In the genomic region with DNA sequence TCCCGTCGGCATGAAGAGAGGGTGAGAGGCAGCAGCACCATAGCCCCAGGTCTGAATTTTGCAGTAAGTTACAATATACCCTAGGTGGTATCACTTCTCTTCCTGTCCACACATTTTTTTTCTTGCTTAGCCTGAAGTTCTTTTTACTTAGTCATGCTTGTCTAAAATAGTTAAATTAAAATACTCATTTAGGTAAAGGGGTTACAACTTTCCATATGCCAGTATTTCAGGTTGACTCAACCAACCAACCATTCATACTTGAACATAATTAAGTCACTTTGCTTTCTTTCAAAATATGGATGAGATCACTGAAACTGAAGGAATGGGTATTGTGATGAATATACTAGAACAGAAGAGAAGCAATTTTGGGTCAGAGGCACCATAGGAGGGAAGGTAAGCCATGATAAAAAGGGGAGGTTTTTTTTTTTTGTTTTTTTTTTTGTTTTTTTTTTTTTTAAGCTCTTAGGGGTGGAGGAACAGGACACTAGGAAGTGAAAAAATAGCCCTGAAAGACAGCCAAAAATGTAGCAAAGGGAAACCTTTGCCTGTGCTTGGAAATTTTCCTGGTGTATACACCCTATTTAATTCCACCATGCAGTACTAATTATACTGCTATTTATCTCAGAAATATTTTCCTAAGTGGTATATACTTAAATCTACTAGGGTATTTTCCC, we compare ENCODE assay signal across 10 cellular contexts. TPM values are rescaled to one million over a fixed set of nuclear protein-coding genes. Genes with fewer than 3 reads are reported as not detected.
DNase-seq lines count a peak whose midpoint lies in the region; ATAC-seq and TF ChIP-seq lines count a peak whose summit lies in the region.
"Had no signal": no experiment of that assay in that cellular context is flagged by ENCODE, and none has a peak within 500 bp of the region (broad histone marks: within the 10 kb centered on the region; RNA-seq: fewer than 3 reads in every experiment).

No MANE protein-coding gene starts in this region.

- POLR2A ChIA-PET in MCF 10A (lab: Yijun Ruan, JAX), result no interaction called here

- CTCF ChIA-PET in MCF 10A (lab: Yijun Ruan, JAX), result no interaction called here

- no peaks in the 10 kb centered on the region for H3K9me3 Mint-ChIP-seq in MCF 10A (ENCODE audit: unreplicated experiment)

- intact Hi-C loops in posterior vena cava (cut with DNase I) (no loop called here), MCF 10A (cut with micrococcal nuclease) (no loop called here)

- ATAC-seq in GM19452 (IDR thresholded peaks at IDR 0.05; ENCODE audit: unreplicated experiment) (peak; percentile 85), HG03342 (IDR thresholded peaks at IDR 0.05; ENCODE audit: unreplicated experiment) (peak; percentile 83)
- ATAC-seq: HCT116 had no signal

- no TSS peak for BruUV-seq in MCF 10A (replicated peaks; lab: Mats Ljungman, UMichigan)

- no peak for TF ChIP-seq CTCF in choroid plexus epithelial cell (conservative IDR thresholded peaks at IDR 0.05; ENCODE audit: low read depth, low read length)
- TF ChIP-seq CTCF in MCF 10A (IDR thresholded peaks at IDR 0.05; ENCODE audit: unreplicated experiment), result no peak

- DNase-seq in EL (peak; percentile 40), choroid plexus epithelial cell (ENCODE audit: low read depth) (peak; percentile 42), NCI-H345 treated with DMSO at 0.1 percent for 48 hours (lab: John Stamatoyannopoulos, UW; ENCODE audit: unreplicated experiment) (no peak), posterior vena cava (ENCODE audit: low spot score) (no peak), GDM1 (lab: John Stamatoyannopoulos, UW) (no peak), MCF 10A (ENCODE audit: unreplicated experiment) (no peak)

- H3K4me3 Mint-ChIP-seq in MCF 10A (ENCODE audit: unreplicated experiment), result no peak overlapping the region
- H3K4me3 Mint-ChIP-seq: neural crest cell had no signal

- H3K4me1 Mint-ChIP-seq in MCF 10A (ENCODE audit: insufficient read depth, unreplicated experiment), result peaks cover 6% of the 10 kb centered on the region
- H3K4me1 Mint-ChIP-seq: neural crest cell had no signal

- H3K27me3 Mint-ChIP-seq in MCF 10A (ENCODE audit: insufficient read depth, unreplicated experiment), result peaks cover 85% of the 10 kb centered on the region

- no peak overlapping the region for H3K4me3 ChIP-seq in choroid plexus epithelial cell (ENCODE audit: low read depth, low read length)

- peaks cover 5% of the 10 kb centered on the region for H3K36me3 Mint-ChIP-seq in MCF 10A (ENCODE audit: insufficient read depth, unreplicated experiment)

- no peak overlapping the region for H3K27ac Mint-ChIP-seq in MCF 10A (ENCODE audit: low read depth, unreplicated experiment)

RNA-seq across cellular contexts. Expression of gene RPS6KA3, which starts 41.8 kb away (rescaled TPM):
- total RNA-seq in posterior vena cava (10 to 100 TPM; 36.4 to 52.3 TPM), MCF 10A (2022) (31.9 and 42.4 TPM in 2 replicates)

Comparison
In these comparisons a context has a peak if more than half of its experiments do, and no peak if none do; other contexts are left out.
1. DNase-seq: peak in EL (single experiment) and choroid plexus epithelial cell (single experiment); none in NCI-H345 treated with DMSO at 0.1 percent for 48 hours (single experiment), posterior vena cava (single experiment), GDM1 (single experiment) and MCF 10A (single experiment).